19 cellular contexts compared by ENCODE assay signal in the genomic region with DNA sequence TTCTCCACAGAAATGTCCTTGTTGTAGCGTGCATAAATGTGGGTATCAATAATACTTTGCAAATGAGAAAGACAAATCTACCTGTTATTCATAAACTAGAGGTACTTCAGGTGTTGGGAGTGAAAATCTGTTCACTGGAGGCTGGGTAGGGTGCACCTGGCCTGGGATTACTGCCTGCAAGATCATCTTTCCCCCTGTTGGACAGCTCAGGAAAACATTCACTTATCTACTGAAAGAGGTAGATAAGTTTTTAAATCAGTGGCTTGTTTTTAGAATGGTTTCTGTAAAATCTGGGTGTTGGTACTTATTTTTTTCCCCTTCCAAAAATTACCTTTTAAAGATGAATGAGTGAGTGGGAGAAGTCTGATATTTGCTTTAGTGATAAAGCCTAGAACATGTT.
DNase-seq lines count a peak whose midpoint lies in the region; ATAC-seq and TF ChIP-seq lines count a peak whose summit lies in the region.
"Had no signal": no experiment of that assay in that cellular context is flagged by ENCODE, and none has a peak within 500 bp of the region (broad histone marks: within the 10 kb centered on the region; RNA-seq: fewer than 3 reads in every experiment).

No MANE protein-coding gene starts in this region.

- H3K4me1 ChIP-seq in endodermal cell (ENCODE audit: control insufficient read depth, insufficient read depth, low read length) (no peaks in the 10 kb centered on the region), tibial nerve (peaks cover 0 to 48% (median 20%) of the 10 kb centered on the region in 4 donors)

- peaks cover 10% of the 10 kb centered on the region for H3K4me1 Mint-ChIP-seq in endodermal cell
- peaks cover 35% of the 10 kb centered on the region for H3K4me1 Mint-ChIP-seq in stimulated activated memory B cell treated with anti-CD40 and anti-IgM and Interleukin-4, amounts not matched to agents 10 μg/mL and 1 μg/mL and 100 μg/mL, for 72 hours

- no peak overlapping the region for H3K4me3 Mint-ChIP-seq in endodermal cell
- H3K4me3 Mint-ChIP-seq in stimulated activated memory B cell treated with anti-CD40 and anti-IgM and Interleukin-4, amounts not matched to agents 10 μg/mL and 1 μg/mL and 100 μg/mL, for 72 hours: no peak overlapping the region
- H3K4me3 Mint-ChIP-seq: CD8-positive, alpha-beta memory T cell had no signal

- H3K9me3 Mint-ChIP-seq in endodermal cell: no peaks in the 10 kb centered on the region
- H3K9me3 Mint-ChIP-seq in stimulated activated memory B cell treated with anti-CD40 and anti-IgM and Interleukin-4, amounts not matched to agents 10 μg/mL and 1 μg/mL and 100 μg/mL, for 72 hours: no peaks in the 10 kb centered on the region
- H3K9me3 Mint-ChIP-seq: CD8-positive, alpha-beta memory T cell had no signal

- H3K9ac ChIP-seq in endodermal cell (ENCODE audit: extremely low read depth, low read length, poor library complexity, severe bottlenecking): no peak overlapping the region
- H3K9ac ChIP-seq: BLaER1, GM23248 had no signal

- H3K36me3 ChIP-seq in endodermal cell (ENCODE audit: control insufficient read depth, insufficient read depth, low read length): no peaks in the 10 kb centered on the region
- H3K36me3 ChIP-seq in tibial nerve: no peaks in the 10 kb centered on the region
- H3K36me3 ChIP-seq: SJSA1 had no signal

- TF ChIP-seq POLR2A in tibial nerve (IDR thresholded peaks at IDR 0.05): no peak

- H3K27ac ChIP-seq in endodermal cell (ENCODE audit: low read depth, low read length) (no peak overlapping the region), tibial nerve (peak overlapping the region in 1 of 4 donors; percentile 33)
- H3K27ac ChIP-seq: 22Rv1, BLaER1, GM23248, SJSA1 had no signal

- TF ChIP-seq CTCF in endodermal cell (conservative IDR thresholded peaks at IDR 0.05): peak; percentile 52
- TF ChIP-seq CTCF in tibial nerve (IDR thresholded peaks at IDR 0.05): no peak

- no CpG with 5 or more reads among the region's 1 CpG for WGBS in endodermal cell (ENCODE audit: insufficient coverage in 1 of 2, insufficient read length in 1 of 2), 2 experiments
- WGBS in tibial nerve, 2 donors: 89 to 91% methylated on average over 1 of the region's 1 CpG

- TF ChIP-seq EP300 in tibial nerve (IDR thresholded peaks at IDR 0.05): no peak

- H3K4me3 ChIP-seq in endodermal cell (ENCODE audit: low read length) (no peak overlapping the region), tibial nerve (no peak overlapping the region)
- H3K4me3 ChIP-seq: BLaER1, GM23248, SJSA1 had no signal

- H3K27me3 ChIP-seq in endodermal cell (ENCODE audit: control insufficient read depth, insufficient read depth, low read length, poor library complexity, severe bottlenecking): no peaks in the 10 kb centered on the region
- no peaks in the 10 kb centered on the region for H3K27me3 ChIP-seq in tibial nerve
- H3K27me3 ChIP-seq: BLaER1, SJSA1 had no signal

- H3K9me3 ChIP-seq in endodermal cell (ENCODE audit: control insufficient read depth, low read length) (no peaks in the 10 kb centered on the region), tibial nerve (no peaks in the 10 kb centered on the region)
- H3K9me3 ChIP-seq: SJSA1 had no signal

- H3K27me3 Mint-ChIP-seq in endodermal cell (ENCODE audit: insufficient read depth): no peaks in the 10 kb centered on the region
- H3K27me3 Mint-ChIP-seq in stimulated activated memory B cell treated with anti-CD40 and anti-IgM and Interleukin-4, amounts not matched to agents 10 μg/mL and 1 μg/mL and 100 μg/mL, for 72 hours: no peaks in the 10 kb centered on the region
- H3K27me3 Mint-ChIP-seq: CD8-positive, alpha-beta memory T cell had no signal

- DNase-seq in DMS53 (lab: John Stamatoyannopoulos, UW): peak; percentile 21
- no peak for DNase-seq in DMS53 treated with DMSO at 0.1 percent for 48 hours (lab: John Stamatoyannopoulos, UW; ENCODE audit: unreplicated experiment)
- peak; percentile 44 for DNase-seq in HuH-7.5 (ENCODE audit: low spot score)
- DNase-seq in endodermal cell: no peak
- no peak for DNase-seq in NOMO-1 treated with dmso at 0.1 percent for 144 hours (lab: John Stamatoyannopoulos, UW; ENCODE audit: unreplicated experiment)
- DNase-seq in hepatic stellate cell (ENCODE audit: low spot score): no peak
- DNase-seq in tibial nerve (ENCODE audit: low spot score in 2 of 2): no peak
- DNase-seq: CD8-positive, alpha-beta memory T cell; DND-41; GM23248; KG1; NCI-H1436; NCI-H2029 treated with DMSO at 0.1 percent for 48 hours; NCI-H2171 treated with DMSO at 0.1 percent for 48 hours; NCI-H774 had no signal

- peaks cover 3% of the 10 kb centered on the region for H3K36me3 Mint-ChIP-seq in endodermal cell (ENCODE audit: low read depth)
- peaks cover 15% of the 10 kb centered on the region for H3K36me3 Mint-ChIP-seq in stimulated activated memory B cell treated with anti-CD40 and anti-IgM and Interleukin-4, amounts not matched to agents 10 μg/mL and 1 μg/mL and 100 μg/mL, for 72 hours

- no peak overlapping the region for H3K27ac Mint-ChIP-seq in endodermal cell
- H3K27ac Mint-ChIP-seq in stimulated activated memory B cell treated with anti-CD40 and anti-IgM and Interleukin-4, amounts not matched to agents 10 μg/mL and 1 μg/mL and 100 μg/mL, for 72 hours: peak overlapping the region; percentile 73

- no peak for ATAC-seq in stimulated activated memory B cell treated with anti-CD40 and anti-IgM and Interleukin-4, amounts not matched to agents 10 μg/mL and 1 μg/mL and 100 μg/mL, for 72 hours

Comparison
In these comparisons a context has a peak if more than half of its experiments do, and no peak if none do; other contexts are left out.
1. DNase-seq: peak in DMS53 (single experiment) and HuH-7.5 (single experiment); none in DMS53 treated with DMSO at 0.1 percent for 48 hours (single experiment), endodermal cell (single experiment), NOMO-1 treated with dmso at 0.1 percent for 144 hours (single experiment), hepatic stellate cell (single experiment) and tibial nerve (0 of 2).